In genomic region chr20:57582432-57583288, GRCh38 we compare ENCODE assay signal across 8 cellular contexts. TPM values are rescaled to one million over a fixed set of nuclear protein-coding genes. Genes with fewer than 3 reads are reported as not detected.
DNase-seq lines count a peak whose midpoint lies in the region; ATAC-seq and TF ChIP-seq lines count a peak whose summit lies in the region.

No MANE protein-coding gene starts in this region.

- no peaks in the 10 kb centered on the region for H3K4me1 ChIP-seq in left ventricle myocardium inferior

- no peak for DNase-seq in GM20000 (ENCODE audit: low spot score)
- peak; percentile 41 for DNase-seq in SK-N-DZ (ENCODE audit: low spot score)
- no peak for DNase-seq in left ventricle myocardium inferior
- DNase-seq in smooth muscle cell of the brain vasculature (ENCODE audit: low read depth, low spot score), result peak; percentile 54
- DNase-seq in stimulated activated CD4-positive, alpha-beta T cell treated with anti-CD3 and anti-CD28 coated beads, Interleukin-2, amount 100 ng/mL, for 24 hours, result no peak
- DNase-seq in NCI-H1694 (lab: John Stamatoyannopoulos, UW), result no peak

- H3K36me3 ChIP-seq in left ventricle myocardium inferior, result no peaks in the 10 kb centered on the region

- TF ChIP-seq CTCF in GM20000 (IDR thresholded peaks at IDR 0.05; ENCODE audit: extremely low read depth, missing control alignments) (peak; percentile 14), left ventricle myocardium inferior (IDR thresholded peaks at IDR 0.05; ENCODE audit: borderline replicate concordance) (peak; percentile 33)

- H3K27me3 ChIP-seq in left ventricle myocardium inferior (ENCODE audit: low read depth), result peaks cover 99% of the 10 kb centered on the region

- intact Hi-C loops in left ventricle myocardium inferior (cut with micrococcal nuclease), result no loop called here

- H3K27ac ChIP-seq in left ventricle myocardium inferior (replicated peaks), result peak overlapping the region; percentile 62

- peaks cover 5% of the 10 kb centered on the region for H3K9me3 ChIP-seq in left ventricle myocardium inferior (replicated peaks)

- ATAC-seq in GM21423 (IDR thresholded peaks at IDR 0.05; ENCODE audit: unreplicated experiment) (no peak), GM18517 (IDR thresholded peaks at IDR 0.05; ENCODE audit: unreplicated experiment) (no peak)

- no peak overlapping the region for H3K4me3 ChIP-seq in left ventricle myocardium inferior

RNA-seq across cellular contexts. Expression of gene PCK1, which starts 21.8 kb away (rescaled TPM):
- polyA plus RNA-seq in SK-N-DZ (2014; cell fraction: cytosol; rRNA removed), result not detected in 2 replicates
- polyA plus RNA-seq in SK-N-DZ (2014; cell fraction: nucleus; rRNA removed), result not detected in 2 replicates
- 0.25 TPM for total RNA-seq in left ventricle myocardium inferior

RNA-seq across cellular contexts. Expression of gene ZBP1, which starts 37.6 kb away (rescaled TPM):
- polyA plus RNA-seq in SK-N-DZ (2014; cell fraction: cytosol; rRNA removed), result not detected in 2 replicates
- not detected in 2 replicates for polyA plus RNA-seq in SK-N-DZ (2014; cell fraction: nucleus; rRNA removed)
- not detected for total RNA-seq in left ventricle myocardium inferior

RNA-seq across cellular contexts. Expression of gene CTCFL, which starts 57.7 kb away (rescaled TPM):
- polyA plus RNA-seq in SK-N-DZ (2014; cell fraction: cytosol; rRNA removed), result not detected in 2 replicates
- not detected in 2 replicates for polyA plus RNA-seq in SK-N-DZ (2014; cell fraction: nucleus; rRNA removed)
- not detected for total RNA-seq in left ventricle myocardium inferior

Comparison
In these comparisons a context has a peak if more than half of its experiments do, and no peak if none do; other contexts are left out.
1. DNase-seq: peak in SK-N-DZ (single experiment) and smooth muscle cell of the brain vasculature (single experiment); none in GM20000 (single experiment), left ventricle myocardium inferior (single experiment), stimulated activated CD4-positive, alpha-beta T cell treated with anti-CD3 and anti-CD28 coated beads, Interleukin-2, amount 100 ng/mL, for 24 hours (0 of 2) and NCI-H1694 (single experiment).